19 cellular contexts compared by ENCODE assay signal in genomic region chr6:43671801-43672690, GRCh38. TPM values are rescaled to one million over a fixed set of nuclear protein-coding genes. Genes with fewer than 3 reads are reported as not detected.
DNase-seq lines count a peak whose midpoint lies in the region; ATAC-seq and TF ChIP-seq lines count a peak whose summit lies in the region.
"Had no signal": no experiment of that assay in that cellular context is flagged by ENCODE, and none has a peak within 500 bp of the region (broad histone marks: within the 10 kb centered on the region; RNA-seq: fewer than 3 reads in every experiment).

No MANE protein-coding gene starts in this region.

- H3K27ac Mint-ChIP-seq in activated CD8-positive, alpha-beta T cell treated with anti-CD3 and anti-CD28 coated beads for 36 hours: peak overlapping the region; percentile 88
- no peak overlapping the region for H3K27ac Mint-ChIP-seq in activated CD8-positive, alpha-beta T cell treated with anti-CD3 and anti-CD28 coated beads, Interleukin-2, amount 10 ng/mL, durations not matched to agents 7 days and 5 days
- peak overlapping the region; percentile 19 for H3K27ac Mint-ChIP-seq in neural crest cell (ENCODE audit: unreplicated experiment)

- POLR2A ChIA-PET in activated CD8-positive, alpha-beta T cell treated with anti-CD3 and anti-CD28 coated beads for 36 hours (lab: Charles Lee): interaction anchor here (0.8 to 1.5 kb wide), 4 partner anchors 14 to 93 kb away, joined by 3 to 4 read pairs (median 4); no protein-coding TSS in a partner anchor
- POLR2A ChIA-PET in activated CD8-positive, alpha-beta T cell treated with anti-CD3 and anti-CD28 coated beads, Interleukin-2, amount 10 ng/mL, durations not matched to agents 7 days and 5 days (lab: Charles Lee): no interaction called here
- POLR2A ChIA-PET in SK-N-SH (lab: Yijun Ruan, JAX): interaction anchor here (0.6 kb wide), 2 partner anchors 39 to 195 kb away, joined by 3 read pairs; no protein-coding TSS in a partner anchor

- H3K36me3 ChIP-seq in upper lobe of right lung: peaks cover 55% of the 10 kb centered on the region
- peaks cover 6 to 53% of the 10 kb centered on the region in 2 experiments for H3K36me3 ChIP-seq in SK-N-SH (replicated peaks in 1 of 2; ENCODE audit: control insufficient read depth in 1 of 2, insufficient read depth in 2 of 2, low read length in 1 of 2)

- no peaks in the 10 kb centered on the region for H3K9me3 Mint-ChIP-seq in activated CD8-positive, alpha-beta T cell treated with anti-CD3 and anti-CD28 coated beads for 36 hours
- no peaks in the 10 kb centered on the region for H3K9me3 Mint-ChIP-seq in activated CD8-positive, alpha-beta T cell treated with anti-CD3 and anti-CD28 coated beads, Interleukin-2, amount 10 ng/mL, durations not matched to agents 7 days and 5 days (ENCODE audit: insufficient read depth)
- no peaks in the 10 kb centered on the region for H3K9me3 Mint-ChIP-seq in neural crest cell
- H3K9me3 Mint-ChIP-seq: activated naive CD4-positive, alpha-beta T cell treated with anti-CD3 and anti-CD28 coated beads for 36 hours; CD14-positive monocyte had no signal

- intact Hi-C loops in activated CD8-positive, alpha-beta T cell treated with anti-CD3 and anti-CD28 coated beads for 36 hours (cut with micrococcal nuclease): no loop called here
- intact Hi-C loops in upper lobe of right lung (cut with DNase I): no loop called here

- peaks cover 19% of the 10 kb centered on the region for H3K36me3 Mint-ChIP-seq in activated CD8-positive, alpha-beta T cell treated with anti-CD3 and anti-CD28 coated beads for 36 hours (ENCODE audit: low read depth)
- peaks cover 39% of the 10 kb centered on the region for H3K36me3 Mint-ChIP-seq in activated CD8-positive, alpha-beta T cell treated with anti-CD3 and anti-CD28 coated beads, Interleukin-2, amount 10 ng/mL, durations not matched to agents 7 days and 5 days (ENCODE audit: low read depth)
- H3K36me3 Mint-ChIP-seq in neural crest cell (ENCODE audit: low read depth): peaks cover 8% of the 10 kb centered on the region

- H3K4me1 Mint-ChIP-seq in activated CD8-positive, alpha-beta T cell treated with anti-CD3 and anti-CD28 coated beads for 36 hours (ENCODE audit: low read depth): peaks cover 39% of the 10 kb centered on the region
- H3K4me1 Mint-ChIP-seq in activated CD8-positive, alpha-beta T cell treated with anti-CD3 and anti-CD28 coated beads, Interleukin-2, amount 10 ng/mL, durations not matched to agents 7 days and 5 days (ENCODE audit: low read depth): peaks cover 42% of the 10 kb centered on the region
- peaks cover 19% of the 10 kb centered on the region for H3K4me1 Mint-ChIP-seq in neural crest cell

- H3K4me1 ChIP-seq in upper lobe of right lung (peaks cover 34% of the 10 kb centered on the region), SK-N-SH (ENCODE audit: control insufficient read depth in 1 of 2, insufficient read depth in 2 of 2, low read depth in 1 of 2, low read length in 1 of 2) (peaks cover 0 to 27% of the 10 kb centered on the region in 2 experiments; a peak in 1 of 4 replicates)

- no peak overlapping the region for H3K4me2 ChIP-seq in SK-N-SH

- ATAC-seq in activated CD8-positive, alpha-beta T cell treated with anti-CD3 and anti-CD28 coated beads for 36 hours: no peak
- ATAC-seq in activated CD8-positive, alpha-beta T cell treated with anti-CD3 and anti-CD28 coated beads, Interleukin-2, amount 10 ng/mL, durations not matched to agents 7 days and 5 days: no peak
- no peak for ATAC-seq in upper lobe of right lung
- ATAC-seq: Panc1 had no signal

- TF ChIP-seq RAD21 in SK-N-SH (IDR thresholded peaks at IDR 0.05; ENCODE audit: low read length): no peak

- 97% methylated on average over 16 of the region's 16 CpGs for WGBS in SK-N-SH (ENCODE audit: low lambda C conversion rate)

- H3F3A ChIP-seq in SK-N-SH (replicated peaks; ENCODE audit: insufficient read depth): peaks cover 13% of the 10 kb centered on the region

- no peak overlapping the region for H3K4me3 Mint-ChIP-seq in activated CD8-positive, alpha-beta T cell treated with anti-CD3 and anti-CD28 coated beads for 36 hours
- no peak overlapping the region for H3K4me3 Mint-ChIP-seq in activated CD8-positive, alpha-beta T cell treated with anti-CD3 and anti-CD28 coated beads, Interleukin-2, amount 10 ng/mL, durations not matched to agents 7 days and 5 days
- no peak overlapping the region for H3K4me3 Mint-ChIP-seq in neural crest cell
- H3K4me3 Mint-ChIP-seq: activated naive CD4-positive, alpha-beta T cell treated with anti-CD3 and anti-CD28 coated beads for 36 hours; CD14-positive monocyte had no signal

- TF ChIP-seq EP300 in SK-N-SH (IDR thresholded peaks at IDR 0.05; ENCODE audit: borderline replicate concordance in 1 of 2, low read depth in 1 of 2, low read length in 1 of 2): no peak

- no peak overlapping the region for H3K9ac ChIP-seq in SK-N-SH

- H3K27me3 ChIP-seq in upper lobe of right lung (no peaks in the 10 kb centered on the region), SK-N-SH (ENCODE audit: insufficient read depth) (no peaks in the 10 kb centered on the region)
- H3K27me3 ChIP-seq: testis had no signal

- peak overlapping the region; percentile 52 for H3K27ac ChIP-seq in upper lobe of right lung
- no peak overlapping the region for H3K27ac ChIP-seq in SK-N-SH (ENCODE audit: low read depth in 2 of 2, low read length in 1 of 2)
- H3K27ac ChIP-seq: testis had no signal

- H3K4me3 ChIP-seq in fibroblast of mammary gland (ENCODE audit: control insufficient read depth, low read depth, low read length) (no peak overlapping the region), upper lobe of right lung (no peak overlapping the region), SK-N-SH (ENCODE audit: low read depth in 2 of 2, low read length in 1 of 2) (no peak overlapping the region)
- H3K4me3 ChIP-seq: testis had no signal

- H2AFZ ChIP-seq in SK-N-SH (ENCODE audit: low read depth): no peak overlapping the region

- CTCF ChIA-PET in activated CD8-positive, alpha-beta T cell treated with anti-CD3 and anti-CD28 coated beads for 36 hours (lab: Charles Lee): interaction anchor here (3.6 to 6.7 kb wide), 2 partner anchors 16 to 101 kb away, joined by 14 to 68 read pairs; partner anchors contain the start of gene MRPS18A
- CTCF ChIA-PET in activated CD8-positive, alpha-beta T cell treated with anti-CD3 and anti-CD28 coated beads, Interleukin-2, amount 10 ng/mL, durations not matched to agents 7 days and 5 days (lab: Charles Lee): interaction anchor here (1.1 to 6.8 kb wide), 2 partner anchors 15 kb away, joined by 3 to 71 read pairs; partner anchors contain the start of gene MRPS18A
- CTCF ChIA-PET in SK-N-SH (lab: Yijun Ruan, JAX): interaction anchor here (0.8 to 2.1 kb wide), 6 partner anchors 11 to 407 kb away, joined by 3 to 6 read pairs (median 4); no protein-coding TSS in a partner anchor

- no peaks in the 10 kb centered on the region for H3K79me2 ChIP-seq in SK-N-SH (ENCODE audit: insufficient read depth)

- H3K9me3 ChIP-seq in upper lobe of right lung: no peaks in the 10 kb centered on the region
- no peaks in the 10 kb centered on the region for H3K9me3 ChIP-seq in SK-N-SH
- H3K9me3 ChIP-seq: testis had no signal

- no peak for TF ChIP-seq CTCF in activated CD8-positive, alpha-beta T cell treated with anti-CD3 and anti-CD28 coated beads for 36 hours (IDR thresholded peaks at IDR 0.05)
- TF ChIP-seq CTCF in fibroblast of mammary gland (conservative IDR thresholded peaks at IDR 0.05; ENCODE audit: control insufficient read depth, insufficient read depth, low read depth, low read length) (no peak), neural crest cell (conservative IDR thresholded peaks at IDR 0.05) (no peak), upper lobe of right lung (IDR thresholded peaks at IDR 0.05) (no peak), SK-N-SH (IDR thresholded peaks at IDR 0.05) (no peak)

- no peaks in the 10 kb centered on the region for H3K9me2 ChIP-seq in SK-N-SH

- no peaks in the 10 kb centered on the region for H4K20me1 ChIP-seq in SK-N-SH (ENCODE audit: insufficient read depth)

- DNase-seq in activated CD8-positive, alpha-beta T cell treated with anti-CD3 and anti-CD28 coated beads for 36 hours: no peak
- DNase-seq in activated CD8-positive, alpha-beta T cell treated with anti-CD3 and anti-CD28 coated beads, Interleukin-2, amount 10 ng/mL, durations not matched to agents 7 days and 5 days: no peak
- DNase-seq in fibroblast of mammary gland (ENCODE audit: low read depth): peak; percentile 33
- DNase-seq in neural crest cell (ENCODE audit: low read depth, low spot score): no peak
- DNase-seq in upper lobe of right lung: no peak
- no peak for DNase-seq in NCI-H1092 (lab: John Stamatoyannopoulos, UW)
- DNase-seq in SK-N-SH: no peak
- no peak for DNase-seq in AML-193 (lab: John Stamatoyannopoulos, UW)
- DNase-seq: ACHN; activated CD4-positive, alpha-beta T cell treated with anti-CD3 and anti-CD28 coated beads for 1 hour; activated naive CD4-positive, alpha-beta T cell treated with anti-CD3 and anti-CD28 coated beads for 36 hours; DMS153; Kasumi-1; occipital lobe; stimulated activated CD4-positive, alpha-beta T cell treated with anti-CD3 and anti-CD28 coated beads, Interleukin-4, amount 100 ng/mL, for 4 hours; T-helper 9 cell; testis had no signal

- H3K27me3 Mint-ChIP-seq in activated CD8-positive, alpha-beta T cell treated with anti-CD3 and anti-CD28 coated beads for 36 hours: no peaks in the 10 kb centered on the region
- no peaks in the 10 kb centered on the region for H3K27me3 Mint-ChIP-seq in activated CD8-positive, alpha-beta T cell treated with anti-CD3 and anti-CD28 coated beads, Interleukin-2, amount 10 ng/mL, durations not matched to agents 7 days and 5 days (ENCODE audit: low read depth)
- H3K27me3 Mint-ChIP-seq in neural crest cell (ENCODE audit: low read depth): peaks cover 10% of the 10 kb centered on the region

RNA-seq across cellular contexts. Expression of gene MRPS18A, which starts 15.5 kb away (rescaled TPM):
- total RNA-seq in activated CD8-positive, alpha-beta T cell treated with anti-CD3 and anti-CD28 coated beads for 36 hours: 10 to 100 TPM; 45.4 to 52.9 TPM
- total RNA-seq in activated CD8-positive, alpha-beta T cell treated with anti-CD3 and anti-CD28 coated beads, Interleukin-2, amount 10 ng/mL, durations not matched to agents 7 days and 5 days: 10 to 100 TPM; 38.7 to 43.2 TPM
- total RNA-seq in neural crest cell: 49.5 and 50.6 TPM in 2 replicates
- 28.1 TPM for total RNA-seq in upper lobe of right lung
- polyA plus RNA-seq in SK-N-SH (2012; rRNA removed): 56.9 and 57.0 TPM in 2 replicates
- polyA plus RNA-seq in SK-N-SH (2012; cell fraction: cytosol; rRNA removed): 31.9 and 44.3 TPM in 2 replicates
- polyA plus RNA-seq in SK-N-SH (2012; cell fraction: nucleus; rRNA removed): 33.1 and 37.4 TPM in 2 replicates

RNA-seq across cellular contexts. Expression of gene RSPH9, which starts 27.2 kb away (rescaled TPM):
- under 1 TPM in 1 of 2 experiments, not detected in 1; 0.11 TPM for total RNA-seq in activated CD8-positive, alpha-beta T cell treated with anti-CD3 and anti-CD28 coated beads for 36 hours
- total RNA-seq in activated CD8-positive, alpha-beta T cell treated with anti-CD3 and anti-CD28 coated beads, Interleukin-2, amount 10 ng/mL, durations not matched to agents 7 days and 5 days: not detected
- total RNA-seq in neural crest cell (0.57 and 0.63 TPM in 2 replicates), upper lobe of right lung (0.20 TPM)
- 0.05 and 0.06 TPM in 2 replicates for polyA plus RNA-seq in SK-N-SH (2012; rRNA removed)
- 0.05 and 0.06 TPM in 2 replicates for polyA plus RNA-seq in SK-N-SH (2012; cell fraction: cytosol; rRNA removed)
- polyA plus RNA-seq in SK-N-SH (2012; cell fraction: nucleus; rRNA removed): 0.07 and 0.11 TPM in 2 replicates
- total RNA-seq: activated naive CD4-positive, alpha-beta T cell treated with anti-CD3 and anti-CD28 coated beads for 36 hours had no signal

RNA-seq across cellular contexts. Expression of gene MAD2L1BP, which starts 36.4 kb away (rescaled TPM):
- 10 to 100 TPM; 29.0 to 31.7 TPM for total RNA-seq in activated CD8-positive, alpha-beta T cell treated with anti-CD3 and anti-CD28 coated beads for 36 hours
- 10 to 100 TPM; 44.2 to 44.6 TPM for total RNA-seq in activated CD8-positive, alpha-beta T cell treated with anti-CD3 and anti-CD28 coated beads, Interleukin-2, amount 10 ng/mL, durations not matched to agents 7 days and 5 days
- 43.2 and 43.5 TPM in 2 replicates for total RNA-seq in neural crest cell
- 18.5 TPM for total RNA-seq in upper lobe of right lung
- 30.9 and 42.2 TPM in 2 replicates for polyA plus RNA-seq in SK-N-SH (2012; rRNA removed)
- 28.5 and 34.8 TPM in 2 replicates for polyA plus RNA-seq in SK-N-SH (2012; cell fraction: cytosol; rRNA removed)
- 30.3 and 35.5 TPM in 2 replicates for polyA plus RNA-seq in SK-N-SH (2012; cell fraction: nucleus; rRNA removed)

RNA-seq across cellular contexts. Expression of gene GTPBP2, which starts 43.0 kb away (rescaled TPM):
- total RNA-seq in activated CD8-positive, alpha-beta T cell treated with anti-CD3 and anti-CD28 coated beads for 36 hours: 10 to 100 TPM; 46.2 to 55.3 TPM
- total RNA-seq in activated CD8-positive, alpha-beta T cell treated with anti-CD3 and anti-CD28 coated beads, Interleukin-2, amount 10 ng/mL, durations not matched to agents 7 days and 5 days: 10 to 100 TPM; 94.3 to 99.4 TPM
- total RNA-seq in neural crest cell: 70.0 and 70.6 TPM in 2 replicates
- total RNA-seq in upper lobe of right lung: 85.7 TPM
- 83.7 and 124 TPM in 2 replicates for polyA plus RNA-seq in SK-N-SH (2012; rRNA removed)
- 27.8 and 39.2 TPM in 2 replicates for polyA plus RNA-seq in SK-N-SH (2012; cell fraction: cytosol; rRNA removed)
- 377 and 528 TPM in 2 replicates for polyA plus RNA-seq in SK-N-SH (2012; cell fraction: nucleus; rRNA removed)
